ENCODE assay signal across 20 cellular contexts in the genomic region with DNA sequence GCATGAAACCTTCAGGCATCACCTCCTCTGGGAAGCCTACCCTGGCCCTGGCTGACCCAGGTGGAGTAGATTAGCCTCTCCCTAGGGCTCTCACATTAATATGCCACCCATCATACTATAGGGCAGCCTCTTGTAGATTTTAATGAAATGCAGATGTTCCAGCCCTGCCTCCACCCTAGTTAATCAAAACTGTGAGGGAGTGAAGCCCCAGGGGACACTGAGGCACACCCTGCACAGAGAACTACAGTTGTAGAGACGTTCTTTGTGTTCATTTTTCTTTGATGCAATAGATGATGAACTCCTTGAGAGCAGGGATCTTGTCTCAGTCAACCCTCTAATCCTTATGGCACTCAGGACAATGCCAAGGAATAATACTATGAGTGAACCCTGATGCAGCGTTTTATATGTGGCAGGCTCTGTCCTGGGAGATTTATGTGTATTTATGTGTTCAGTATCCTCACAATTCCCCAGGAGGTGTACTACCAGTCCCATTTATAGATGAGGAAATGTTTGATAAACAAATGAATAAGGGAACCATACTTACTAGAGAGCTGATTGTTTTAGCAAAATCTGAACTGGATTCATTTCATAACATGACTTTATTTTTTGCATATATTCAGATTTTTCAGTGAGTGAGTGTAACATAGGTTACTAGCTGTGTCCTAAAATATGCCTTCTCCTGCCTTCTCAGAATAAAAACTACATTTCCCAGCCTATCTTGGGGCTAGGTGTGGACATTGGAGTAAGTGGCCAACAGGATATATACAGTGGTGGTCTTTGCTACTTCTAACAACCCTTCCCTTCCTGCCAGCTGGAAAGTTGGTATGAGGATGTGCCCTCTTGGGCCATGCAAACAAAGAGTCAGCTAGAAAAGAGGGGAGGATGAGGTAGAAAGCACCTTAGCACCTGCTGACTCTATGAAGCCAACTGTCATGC.
DNase-seq lines count a peak whose midpoint lies in the region; ATAC-seq and TF ChIP-seq lines count a peak whose summit lies in the region.
"Had no signal": no experiment of that assay in that cellular context is flagged by ENCODE, and none has a peak within 500 bp of the region (broad histone marks: within the 10 kb centered on the region; RNA-seq: fewer than 3 reads in every experiment).

No MANE protein-coding gene starts in this region.

- H3K4me3 Mint-ChIP-seq in nephron = peak overlapping the region in 1 of 3 experiments; percentile 1
- H3K4me3 Mint-ChIP-seq: CD8-positive, alpha-beta T cell; GM23338 had no signal

- no peaks in the 10 kb centered on the region for H3K9me2 ChIP-seq in SU-DHL-6 (replicated peaks; ENCODE audit: insufficient read depth, low read length)

- H3K27me3 ChIP-seq in BLaER1 = no peaks in the 10 kb centered on the region
- no peaks in the 10 kb centered on the region for H3K27me3 ChIP-seq in SU-DHL-6 (ENCODE audit: low read length)

- TF ChIP-seq CTCF in HEK293 (tag by site-specific recombination; IDR thresholded peaks at IDR 0.05) (no peak), SU-DHL-6 (IDR thresholded peaks at IDR 0.05; ENCODE audit: insufficient read depth, low read length, poor library complexity, severe bottlenecking) (no peak), nephron (IDR thresholded peaks at IDR 0.05; ENCODE audit: unreplicated experiment in 3 of 3) (no peak)

- peak overlapping the region; percentile 56 to 77 (median 57) for H3K27ac Mint-ChIP-seq in nephron
- H3K27ac Mint-ChIP-seq: CD8-positive, alpha-beta T cell; GM23338 had no signal

- no peak overlapping the region for H3K4me3 ChIP-seq in BLaER1
- no peak overlapping the region for H3K4me3 ChIP-seq in HEK293 (ENCODE audit: low read depth, low read length)
- peak overlapping the region; percentile 16 for H3K4me3 ChIP-seq in SU-DHL-6 (ENCODE audit: insufficient read depth, low read length, poor library complexity, severe bottlenecking)
- H3K4me3 ChIP-seq: GM12878, GM23338 had no signal

- H3K4me1 ChIP-seq in BLaER1 (peaks cover 29% of the 10 kb centered on the region), HEK293 (ENCODE audit: control insufficient read depth, insufficient read depth, low read length) (no peaks in the 10 kb centered on the region)

- H2AFZ ChIP-seq in SU-DHL-6 (ENCODE audit: low read depth, low read length, severe bottlenecking) = no peak overlapping the region
- H2AFZ ChIP-seq: GM23338 had no signal

- DNase-seq in SHP77 (lab: John Stamatoyannopoulos, UW) = no peak
- DNase-seq in ecto neural progenitor cell (ENCODE audit: low spot score) = no peak
- DNase-seq in AG08395 (ENCODE audit: low spot score) = no peak
- DNase-seq: CD8-positive, alpha-beta T cell; DND-41; GDM1; KBM-7; NCI-H1417 treated with DMSO at 0.1 percent for 48 hours; NCI-H2029; NCI-H2171; NCI-H748 treated with DMSO at 0.1 percent for 48 hours had no signal

- no peaks in the 10 kb centered on the region for H3K9me3 Mint-ChIP-seq in nephron
- H3K9me3 Mint-ChIP-seq: CD8-positive, alpha-beta T cell; GM23338 had no signal

- H3K27ac ChIP-seq in BLaER1 (no peak overlapping the region), HEK293 (ENCODE audit: extremely low read depth, low read depth, low read length) (no peak overlapping the region), SU-DHL-6 (ENCODE audit: low read depth, low read length) (peak overlapping the region; percentile 99)

- no peak for ATAC-seq in HG02938 (IDR thresholded peaks at IDR 0.05; ENCODE audit: unreplicated experiment)
- ATAC-seq: CD8-positive, alpha-beta T cell; GM12878; GM23338; HCT116; Panc1 had no signal

- H3K9ac ChIP-seq in BLaER1 (0 out of 2 replicates have a peak overlapping the region, but pooled peaks have one; percentile 4), SU-DHL-6 (ENCODE audit: low read length) (peak overlapping the region; percentile 62)

- no peaks in the 10 kb centered on the region for H3K36me3 Mint-ChIP-seq in nephron (ENCODE audit: low read depth)
- H3K36me3 Mint-ChIP-seq: CD8-positive, alpha-beta T cell had no signal

- POLR2A ChIA-PET in HEK293 (lab: Yijun Ruan, JAX) = no interaction called here

- peaks cover 7% of the 10 kb centered on the region for H3K27me3 Mint-ChIP-seq in nephron (ENCODE audit: low read depth)

- H3K9me3 ChIP-seq in BLaER1 = no peaks in the 10 kb centered on the region
- no peaks in the 10 kb centered on the region for H3K9me3 ChIP-seq in HEK293 (ENCODE audit: control insufficient read depth, insufficient read depth, low read depth, low read length)
- no peaks in the 10 kb centered on the region for H3K9me3 ChIP-seq in SU-DHL-6 (ENCODE audit: insufficient read depth, low read length)

- H3K4me2 ChIP-seq in BLaER1 = no peak overlapping the region; the same call in 1 of the 2 replicates
- peak overlapping the region; percentile 70 for H3K4me2 ChIP-seq in SU-DHL-6 (ENCODE audit: low read depth, low read length, poor library complexity, severe bottlenecking)
- H3K4me2 ChIP-seq: GM23338 had no signal

- H4K20me1 ChIP-seq in BLaER1 = no peaks in the 10 kb centered on the region
- no peaks in the 10 kb centered on the region for H4K20me1 ChIP-seq in SU-DHL-6 (ENCODE audit: low read depth, low read length)

- no peaks in the 10 kb centered on the region for H3K36me3 ChIP-seq in BLaER1
- no peaks in the 10 kb centered on the region for H3K36me3 ChIP-seq in HEK293 (ENCODE audit: control insufficient read depth in 2 of 2, insufficient read depth in 1 of 2, low read length in 2 of 2)
- H3K36me3 ChIP-seq in SU-DHL-6 (ENCODE audit: low read length) = no peaks in the 10 kb centered on the region

- no peaks in the 10 kb centered on the region for H3K79me2 ChIP-seq in SU-DHL-6 (ENCODE audit: insufficient read depth, low read length)

- CTCF ChIA-PET in HEK293 (lab: Yijun Ruan, JAX) = interaction anchor here (0.6 to 1.7 kb wide), 4 partner anchors 18 to 250 kb away, joined by 3 to 6 read pairs (median 3); a partner anchor contains a TSS

- peaks cover 54% of the 10 kb centered on the region for H3F3A ChIP-seq in SU-DHL-6 (ENCODE audit: insufficient read depth)

- H3K4me1 Mint-ChIP-seq in nephron = peaks cover 48% of the 10 kb centered on the region

TF ChIP-seq in HEK293, 187 proteins besides CTCF, POLR2A, EP300 and RAD21:
- no peak for TF ChIP-seq ZNF571 (tag by site-specific recombination; IDR thresholded peaks at IDR 0.05)
- TF ChIP-seq, protein P1, sequence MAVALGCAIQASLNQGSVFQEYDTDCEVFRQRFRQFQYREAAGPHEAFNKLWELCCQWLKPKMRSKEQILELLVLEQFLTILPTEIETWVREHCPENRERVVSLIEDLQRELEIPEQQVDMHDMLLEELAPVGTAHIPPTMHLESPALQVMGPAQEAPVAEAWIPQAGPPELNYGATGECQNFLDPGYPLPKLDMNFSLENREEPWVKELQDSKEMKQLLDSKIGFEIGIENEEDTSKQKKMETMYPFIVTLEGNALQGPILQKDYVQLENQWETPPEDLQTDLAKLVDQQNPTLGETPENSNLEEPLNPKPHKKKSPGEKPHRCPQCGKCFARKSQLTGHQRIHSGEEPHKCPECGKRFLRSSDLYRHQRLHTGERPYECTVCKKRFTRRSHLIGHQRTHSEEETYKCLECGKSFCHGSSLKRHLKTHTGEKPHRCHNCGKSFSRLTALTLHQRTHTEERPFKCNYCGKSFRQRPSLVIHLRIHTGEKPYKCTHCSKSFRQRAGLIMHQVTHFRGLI (tag by site-specific recombination; IDR thresholded peaks at IDR 0.05) = peak; percentile 84
